17 cellular contexts compared by ENCODE assay signal in the genomic region with DNA sequence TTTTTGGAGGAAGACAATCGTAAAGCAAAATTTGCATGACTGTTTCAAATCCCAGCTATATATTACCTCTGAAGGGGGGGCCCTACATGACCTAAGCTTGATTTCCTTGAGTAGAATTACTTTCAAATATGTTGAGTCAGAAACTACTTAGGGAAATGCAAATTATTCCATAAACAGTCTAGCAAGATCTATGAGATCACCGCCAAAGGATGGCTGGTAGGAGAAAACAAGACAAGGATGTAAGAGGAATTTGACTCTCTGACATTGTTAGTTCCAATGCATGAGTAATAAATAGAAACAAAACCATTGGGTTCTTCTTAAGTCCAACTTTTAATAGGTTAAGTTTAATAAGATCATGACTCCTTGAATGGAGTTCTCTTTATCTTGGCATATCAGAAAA.
DNase-seq lines count a peak whose midpoint lies in the region; ATAC-seq and TF ChIP-seq lines count a peak whose summit lies in the region.
"Had no signal": no experiment of that assay in that cellular context is flagged by ENCODE, and none has a peak within 500 bp of the region (broad histone marks: within the 10 kb centered on the region; RNA-seq: fewer than 3 reads in every experiment).

No MANE protein-coding gene starts in this region.

- no peak overlapping the region for H3K4me3 Mint-ChIP-seq in WTC11
- H3K4me3 Mint-ChIP-seq: CD4-positive, alpha-beta T cell; GM23338; HFFc6 had no signal

- H3K9me3 ChIP-seq in SJSA1 (replicated peaks), result no peaks in the 10 kb centered on the region
- H3K9me3 ChIP-seq in left ventricle myocardium inferior (replicated peaks), result no peaks in the 10 kb centered on the region
- H3K9me3 ChIP-seq: BE2C, Caco-2 had no signal

- no peak for TF ChIP-seq CTCF in GM13976 (IDR thresholded peaks at IDR 0.05; ENCODE audit: borderline replicate concordance, control extremely low read depth, extremely low read depth, insufficient read depth, missing control alignments)
- TF ChIP-seq CTCF in left ventricle myocardium inferior (IDR thresholded peaks at IDR 0.05; ENCODE audit: borderline replicate concordance), result no peak
- no peak for TF ChIP-seq CTCF in WTC11 (IDR thresholded peaks at IDR 0.05)

- POLR2A ChIA-PET in WTC11 (lab: Charles Lee), result no interaction called here

- CTCF ChIA-PET in WTC11 (lab: Charles Lee), result no interaction called here

- H3K27ac Mint-ChIP-seq in WTC11, result no peak overlapping the region
- H3K27ac Mint-ChIP-seq: CD4-positive, alpha-beta T cell; GM23338; HFFc6 had no signal

- H3K4me3 ChIP-seq in SJSA1 (no peak overlapping the region), left ventricle myocardium inferior (no peak overlapping the region)
- H3K4me3 ChIP-seq: GM23338 had no signal

- in situ Hi-C loops in GM13976 (cut with MboI; ENCODE audit: low sequenced_read_pairs, unreplicated experiment), result no loop called here

- no peaks in the 10 kb centered on the region for H3K4me1 Mint-ChIP-seq in WTC11
- H3K4me1 Mint-ChIP-seq: GM23338 had no signal

- no peak for ATAC-seq in WTC11
- ATAC-seq: GM23338, HCT116 had no signal

- H3K27me3 ChIP-seq in SJSA1 (replicated peaks) (no peaks in the 10 kb centered on the region), left ventricle myocardium inferior (ENCODE audit: low read depth) (no peaks in the 10 kb centered on the region)
- H3K27me3 ChIP-seq: BE2C had no signal

- peaks cover 3% of the 10 kb centered on the region for H3K27me3 Mint-ChIP-seq in WTC11 (ENCODE audit: low read depth)
- H3K27me3 Mint-ChIP-seq: CD4-positive, alpha-beta T cell had no signal

- peak overlapping the region; percentile 29 for H3K27ac ChIP-seq in SJSA1
- peak overlapping the region; percentile 10 for H3K27ac ChIP-seq in epithelial cell of prostate
- H3K27ac ChIP-seq in left ventricle myocardium inferior (replicated peaks), result no peak overlapping the region
- H3K27ac ChIP-seq: C4-2B, HL-60 had no signal

- H3K36me3 Mint-ChIP-seq in WTC11, result peaks cover 15% of the 10 kb centered on the region

- H3K4me1 ChIP-seq in SJSA1 (replicated peaks), result no peaks in the 10 kb centered on the region; the same call in none of the 2 replicates
- H3K4me1 ChIP-seq in left ventricle myocardium inferior, result no peaks in the 10 kb centered on the region
- H3K4me1 ChIP-seq: BE2C, Caco-2 had no signal

- DNase-seq in HS-27A (ENCODE audit: low read depth) (peak; percentile 33), SJSA1 (ENCODE audit: low read depth in 1 of 2, low spot score in 2 of 2) (peak in 1 of 2 experiments; percentile 12), epithelial cell of prostate (ENCODE audit: low read depth, low spot score) (no peak), renal cortical epithelial cell (ENCODE audit: low read depth) (peak; percentile 55), GM13976 (ENCODE audit: low spot score) (no peak), left ventricle myocardium inferior (no peak), WTC11 (ENCODE audit: low spot score) (no peak)
- DNase-seq: ACHN; BE2C; Caco-2; CD4-positive, alpha-beta T cell; H7; HFFc6 had no signal

- intact Hi-C loops in left ventricle myocardium inferior (cut with micrococcal nuclease), result no loop called here

- H3K9me3 Mint-ChIP-seq in WTC11, result peaks cover 26% of the 10 kb centered on the region

- no peaks in the 10 kb centered on the region for H3K36me3 ChIP-seq in SJSA1
- no peaks in the 10 kb centered on the region for H3K36me3 ChIP-seq in left ventricle myocardium inferior
- H3K36me3 ChIP-seq: BE2C had no signal

TF ChIP-seq in WTC11, 78 proteins besides CTCF, POLR2A, EP300 and RAD21:
- TF ChIP-seq, protein P1, sequence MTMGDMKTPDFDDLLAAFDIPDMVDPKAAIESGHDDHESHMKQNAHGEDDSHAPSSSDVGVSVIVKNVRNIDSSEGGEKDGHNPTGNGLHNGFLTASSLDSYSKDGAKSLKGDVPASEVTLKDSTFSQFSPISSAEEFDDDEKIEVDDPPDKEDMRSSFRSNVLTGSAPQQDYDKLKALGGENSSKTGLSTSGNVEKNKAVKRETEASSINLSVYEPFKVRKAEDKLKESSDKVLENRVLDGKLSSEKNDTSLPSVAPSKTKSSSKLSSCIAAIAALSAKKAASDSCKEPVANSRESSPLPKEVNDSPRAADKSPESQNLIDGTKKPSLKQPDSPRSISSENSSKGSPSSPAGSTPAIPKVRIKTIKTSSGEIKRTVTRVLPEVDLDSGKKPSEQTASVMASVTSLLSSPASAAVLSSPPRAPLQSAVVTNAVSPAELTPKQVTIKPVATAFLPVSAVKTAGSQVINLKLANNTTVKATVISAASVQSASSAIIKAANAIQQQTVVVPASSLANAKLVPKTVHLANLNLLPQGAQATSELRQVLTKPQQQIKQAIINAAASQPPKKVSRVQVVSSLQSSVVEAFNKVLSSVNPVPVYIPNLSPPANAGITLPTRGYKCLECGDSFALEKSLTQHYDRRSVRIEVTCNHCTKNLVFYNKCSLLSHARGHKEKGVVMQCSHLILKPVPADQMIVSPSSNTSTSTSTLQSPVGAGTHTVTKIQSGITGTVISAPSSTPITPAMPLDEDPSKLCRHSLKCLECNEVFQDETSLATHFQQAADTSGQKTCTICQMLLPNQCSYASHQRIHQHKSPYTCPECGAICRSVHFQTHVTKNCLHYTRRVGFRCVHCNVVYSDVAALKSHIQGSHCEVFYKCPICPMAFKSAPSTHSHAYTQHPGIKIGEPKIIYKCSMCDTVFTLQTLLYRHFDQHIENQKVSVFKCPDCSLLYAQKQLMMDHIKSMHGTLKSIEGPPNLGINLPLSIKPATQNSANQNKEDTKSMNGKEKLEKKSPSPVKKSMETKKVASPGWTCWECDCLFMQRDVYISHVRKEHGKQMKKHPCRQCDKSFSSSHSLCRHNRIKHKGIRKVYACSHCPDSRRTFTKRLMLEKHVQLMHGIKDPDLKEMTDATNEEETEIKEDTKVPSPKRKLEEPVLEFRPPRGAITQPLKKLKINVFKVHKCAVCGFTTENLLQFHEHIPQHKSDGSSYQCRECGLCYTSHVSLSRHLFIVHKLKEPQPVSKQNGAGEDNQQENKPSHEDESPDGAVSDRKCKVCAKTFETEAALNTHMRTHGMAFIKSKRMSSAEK (CRISPR knock-in tag; IDR thresholded peaks at IDR 0.05; ENCODE audit: borderline replicate concordance), result no peak
- TF ChIP-seq GABPB1 (CRISPR knock-in tag; IDR thresholded peaks at IDR 0.05) (no peak), IRF2 (CRISPR knock-in tag; IDR thresholded peaks at IDR 0.05; ENCODE audit: borderline replicate concordance, low read depth) (no peak), ATF1 (CRISPR knock-in tag; IDR thresholded peaks at IDR 0.05) (no peak), RELA (CRISPR knock-in tag; IDR thresholded peaks at IDR 0.05; ENCODE audit: borderline replicate concordance) (no peak), NR1H2 (CRISPR knock-in tag; IDR thresholded peaks at IDR 0.05) (no peak), TP53 (CRISPR knock-in tag; IDR thresholded peaks at IDR 0.05) (no peak), ZNF138 (CRISPR knock-in tag; conservative IDR thresholded peaks at IDR 0.05) (no peak), ZNF219 (CRISPR knock-in tag; IDR thresholded peaks at IDR 0.05; ENCODE audit: borderline replicate concordance) (no peak), TCF7 (CRISPR knock-in tag; IDR thresholded peaks at IDR 0.05; ENCODE audit: low read depth) (no peak), ZNF396 (CRISPR knock-in tag; IDR thresholded peaks at IDR 0.05; ENCODE audit: borderline replicate concordance) (no peak), NR2C2 (CRISPR knock-in tag; IDR thresholded peaks at IDR 0.05) (no peak), NFATC4 (CRISPR knock-in tag; IDR thresholded peaks at IDR 0.05) (no peak), SMAD3 (CRISPR knock-in tag; IDR thresholded peaks at IDR 0.05; ENCODE audit: borderline replicate concordance) (no peak)
- TF ChIP-seq, protein P2, sequence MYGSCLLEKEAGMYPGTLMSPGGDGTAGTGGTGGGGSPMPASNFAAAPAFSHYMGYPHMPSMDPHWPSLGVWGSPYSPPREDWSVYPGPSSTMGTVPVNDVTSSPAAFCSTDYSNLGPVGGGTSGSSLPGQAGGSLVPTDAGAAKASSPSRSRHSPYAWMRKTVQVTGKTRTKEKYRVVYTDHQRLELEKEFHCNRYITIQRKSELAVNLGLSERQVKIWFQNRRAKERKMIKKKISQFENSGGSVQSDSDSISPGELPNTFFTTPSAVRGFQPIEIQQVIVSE (CRISPR knock-in tag; IDR thresholded peaks at IDR 0.05; ENCODE audit: borderline replicate concordance), result no peak
- TF ChIP-seq, protein P3, sequence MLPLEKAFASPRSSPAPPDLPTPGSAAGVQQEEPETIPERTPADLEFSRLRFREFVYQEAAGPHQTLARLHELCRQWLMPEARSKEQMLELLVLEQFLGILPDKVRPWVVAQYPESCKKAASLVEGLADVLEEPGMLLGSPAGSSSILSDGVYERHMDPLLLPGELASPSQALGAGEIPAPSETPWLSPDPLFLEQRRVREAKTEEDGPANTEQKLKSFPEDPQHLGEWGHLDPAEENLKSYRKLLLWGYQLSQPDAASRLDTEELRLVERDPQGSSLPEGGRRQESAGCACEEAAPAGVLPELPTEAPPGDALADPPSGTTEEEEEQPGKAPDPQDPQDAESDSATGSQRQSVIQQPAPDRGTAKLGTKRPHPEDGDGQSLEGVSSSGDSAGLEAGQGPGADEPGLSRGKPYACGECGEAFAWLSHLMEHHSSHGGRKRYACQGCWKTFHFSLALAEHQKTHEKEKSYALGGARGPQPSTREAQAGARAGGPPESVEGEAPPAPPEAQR (CRISPR knock-in tag; IDR thresholded peaks at IDR 0.05), result no peak
- TF ChIP-seq, protein P4, sequence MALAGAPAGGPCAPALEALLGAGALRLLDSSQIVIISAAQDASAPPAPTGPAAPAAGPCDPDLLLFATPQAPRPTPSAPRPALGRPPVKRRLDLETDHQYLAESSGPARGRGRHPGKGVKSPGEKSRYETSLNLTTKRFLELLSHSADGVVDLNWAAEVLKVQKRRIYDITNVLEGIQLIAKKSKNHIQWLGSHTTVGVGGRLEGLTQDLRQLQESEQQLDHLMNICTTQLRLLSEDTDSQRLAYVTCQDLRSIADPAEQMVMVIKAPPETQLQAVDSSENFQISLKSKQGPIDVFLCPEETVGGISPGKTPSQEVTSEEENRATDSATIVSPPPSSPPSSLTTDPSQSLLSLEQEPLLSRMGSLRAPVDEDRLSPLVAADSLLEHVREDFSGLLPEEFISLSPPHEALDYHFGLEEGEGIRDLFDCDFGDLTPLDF (CRISPR knock-in tag; IDR thresholded peaks at IDR 0.05), result no peak
TF ChIP-seq in WTC11: peak in this region for 0.

Comparison
In these comparisons a context has a peak if more than half of its experiments do, and no peak if none do; other contexts are left out.
1. DNase-seq: peak in HS-27A (single experiment) and renal cortical epithelial cell (single experiment); none in epithelial cell of prostate (single experiment), GM13976 (single experiment), left ventricle myocardium inferior (single experiment) and WTC11 (single experiment).